ENCODE assay signal across 1 cellular context in the genomic region with DNA sequence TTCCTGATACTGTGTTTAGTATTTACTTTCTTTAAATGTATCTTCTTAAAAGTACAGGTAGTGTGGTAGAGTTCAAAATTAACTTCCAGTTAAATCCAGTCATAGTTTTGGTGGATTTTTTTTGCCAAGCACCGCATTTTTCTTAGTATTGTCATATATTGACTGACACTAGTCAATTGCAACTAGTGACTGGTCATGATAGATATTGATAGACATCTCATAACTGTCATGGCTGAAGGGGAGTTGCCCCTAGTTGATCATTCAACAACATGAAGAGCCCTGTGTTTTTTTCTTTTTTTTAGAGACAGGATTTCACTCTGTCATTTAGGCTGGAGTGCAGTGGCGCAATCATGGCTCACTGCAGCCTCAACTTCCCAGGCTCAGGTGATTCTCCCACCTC.
TF ChIP-seq lines count a peak whose summit lies in the region.

No MANE protein-coding gene starts in this region.

TF ChIP-seq in A549, 52 proteins besides CTCF, POLR2A, EP300 and RAD21 (continued from another document):
- TF ChIP-seq, protein P1, sequence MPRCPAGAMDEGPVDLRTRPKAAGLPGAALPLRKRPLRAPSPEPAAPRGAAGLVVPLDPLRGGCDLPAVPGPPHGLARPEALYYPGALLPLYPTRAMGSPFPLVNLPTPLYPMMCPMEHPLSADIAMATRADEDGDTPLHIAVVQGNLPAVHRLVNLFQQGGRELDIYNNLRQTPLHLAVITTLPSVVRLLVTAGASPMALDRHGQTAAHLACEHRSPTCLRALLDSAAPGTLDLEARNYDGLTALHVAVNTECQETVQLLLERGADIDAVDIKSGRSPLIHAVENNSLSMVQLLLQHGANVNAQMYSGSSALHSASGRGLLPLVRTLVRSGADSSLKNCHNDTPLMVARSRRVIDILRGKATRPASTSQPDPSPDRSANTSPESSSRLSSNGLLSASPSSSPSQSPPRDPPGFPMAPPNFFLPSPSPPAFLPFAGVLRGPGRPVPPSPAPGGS (IDR thresholded peaks at IDR 0.05) = no peak
- TF ChIP-seq JUN (IDR thresholded peaks at IDR 0.05) (no peak), GATA3 (IDR thresholded peaks at IDR 0.05; ENCODE audit: borderline replicate concordance) (no peak), KDM5A (IDR thresholded peaks at IDR 0.05) (no peak), HOXB13 (CRISPR knock-in tag; IDR thresholded peaks at IDR 0.05; ENCODE audit: low read depth) (no peak), CBX8 (IDR thresholded peaks at IDR 0.05) (no peak), CHD4 (IDR thresholded peaks at IDR 0.05; ENCODE audit: borderline replicate concordance) (no peak)
